In the genomic region with DNA sequence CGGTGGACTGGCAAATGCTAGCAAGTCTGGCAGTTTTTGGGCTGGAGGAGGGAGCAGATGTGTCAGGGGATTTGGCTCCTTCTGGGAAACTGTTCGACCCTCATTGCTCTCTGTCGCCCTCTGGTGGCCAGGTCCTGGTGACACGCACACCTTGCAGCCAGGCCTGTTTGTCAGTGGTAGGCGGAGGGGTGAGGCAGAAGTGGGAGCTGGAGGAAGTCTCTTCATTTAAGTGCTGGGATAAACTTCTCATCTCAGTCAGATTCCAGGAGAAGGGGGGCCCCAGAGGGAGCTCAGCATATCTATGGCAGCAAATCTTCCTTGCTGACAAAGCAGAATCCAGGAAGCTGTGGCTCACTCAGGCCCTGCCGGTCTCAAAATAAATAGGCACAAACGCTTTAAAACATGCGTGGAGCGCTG, we compare ENCODE assay signal across 8 cellular contexts.
DNase-seq lines count a peak whose midpoint lies in the region; ATAC-seq, FAIRE-seq and TF ChIP-seq lines count a peak whose summit lies in the region.

No MANE protein-coding gene starts in this region.

- no peak overlapping the region for H3K4me3 Mint-ChIP-seq in activated T-helper 2 cell treated with anti-CD3 and anti-CD28 coated beads, Interferon-gamma antibody, Interleukin-2, Interleukin-4, amounts not matched to agents 10 μg/mL and 5 μg/mL and 100 μg/mL, durations not matched to agents 14 hours and 24 hours and 36 hours (ENCODE audit: low read depth)

- TF ChIP-seq POLR2A in Peyer's patch (IDR thresholded peaks at IDR 0.05) (no peak), gastroesophageal sphincter (IDR thresholded peaks at IDR 0.05) (no peak)

- H3K36me3 Mint-ChIP-seq in activated T-helper 2 cell treated with anti-CD3 and anti-CD28 coated beads, Interferon-gamma antibody, Interleukin-2, Interleukin-4, amounts not matched to agents 10 μg/mL and 5 μg/mL and 100 μg/mL, durations not matched to agents 14 hours and 24 hours and 36 hours (ENCODE audit: low read depth) = no peaks in the 10 kb centered on the region

- H3K27ac ChIP-seq in Peyer's patch (no peak overlapping the region), gastroesophageal sphincter (no peak overlapping the region), thoracic aorta (no peak overlapping the region)

- H3K4me1 Mint-ChIP-seq in activated T-helper 2 cell treated with anti-CD3 and anti-CD28 coated beads, Interferon-gamma antibody, Interleukin-2, Interleukin-4, amounts not matched to agents 10 μg/mL and 5 μg/mL and 100 μg/mL, durations not matched to agents 14 hours and 24 hours and 36 hours (ENCODE audit: low read depth) = peaks cover 2% of the 10 kb centered on the region

- FAIRE-seq in D721Med (lab: Jason Lieb, UNC) = no peak

- intact Hi-C loops in activated T-helper 2 cell treated with anti-CD3 and anti-CD28 coated beads, Interferon-gamma antibody, Interleukin-2, Interleukin-4, amounts not matched to agents 10 μg/mL and 5 μg/mL and 100 μg/mL, durations not matched to agents 14 hours and 24 hours and 36 hours (cut with micrococcal nuclease) = loop anchor here (1.0 to 10.0 kb wide), 5 partner anchors 251 to 704 kb away; partner anchors contain the start of gene SMIM15

- DNase-seq in D721Med (ENCODE audit: insufficient read length, low spot score) (peak; percentile 34), KG1 (lab: John Stamatoyannopoulos, UW) (peak; percentile 12), Peyer's patch (peak; percentile 79 to 92 (median 88)), omental fat pad (ENCODE audit: low spot score) (peak; percentile 97), thoracic aorta (ENCODE audit: low spot score) (peak; percentile 49)
- DNase-seq in activated T-helper 2 cell treated with anti-CD3 and anti-CD28 coated beads, Interferon-gamma antibody, Interleukin-2, Interleukin-4, amounts not matched to agents 10 μg/mL and 5 μg/mL and 100 μg/mL, durations not matched to agents 14 hours and 24 hours and 36 hours (ENCODE audit: low spot score) = peak; percentile 56

- H3K4me1 ChIP-seq in Peyer's patch (no peaks in the 10 kb centered on the region), gastroesophageal sphincter (peaks cover 0 to 8% (median 0%) of the 10 kb centered on the region in 3 donors), thoracic aorta (ENCODE audit: control insufficient read depth in 1 of 2, low read depth in 2 of 2) (no peaks in the 10 kb centered on the region)

- TF ChIP-seq CTCF in D721Med (IDR thresholded peaks at IDR 0.05; ENCODE audit: insufficient read depth, missing control alignments) = peak; percentile 96
- peak; percentile 68 to 94 (median 86) for TF ChIP-seq CTCF in Peyer's patch (IDR thresholded peaks at IDR 0.05)
- TF ChIP-seq CTCF in gastroesophageal sphincter (IDR thresholded peaks at IDR 0.05) = peak; percentile 86 to 95 (median 90)
- peak in 2 of 3 donors; percentile 22 to 59 for TF ChIP-seq CTCF in omental fat pad (IDR thresholded peaks at IDR 0.05)
- TF ChIP-seq CTCF in thoracic aorta (IDR thresholded peaks at IDR 0.05) = peak; percentile 92

- peaks cover 14% of the 10 kb centered on the region for H3K27me3 Mint-ChIP-seq in activated T-helper 2 cell treated with anti-CD3 and anti-CD28 coated beads, Interferon-gamma antibody, Interleukin-2, Interleukin-4, amounts not matched to agents 10 μg/mL and 5 μg/mL and 100 μg/mL, durations not matched to agents 14 hours and 24 hours and 36 hours (ENCODE audit: low read depth)

- peak; percentile 78 for ATAC-seq in GM21526 (IDR thresholded peaks at IDR 0.05; ENCODE audit: low FRiP score, unreplicated experiment)
- peak; percentile 76 for ATAC-seq in gastroesophageal sphincter
- peak; percentile 90 for ATAC-seq in omental fat pad (ENCODE audit: low FRiP score)
- peak; percentile 48 for ATAC-seq in thoracic aorta (ENCODE audit: insufficient number of reproducible peaks, low FRiP score, low read depth)

- WGBS in gastroesophageal sphincter (ENCODE audit: low coverage in 1 of 2), 2 donors = 27% methylated on average over 7 of the region's 9 CpGs; no CpG with 5 or more reads in 1 of the 2 donors

- TF ChIP-seq EP300 in gastroesophageal sphincter (IDR thresholded peaks at IDR 0.05) = no peak

- H3K9me3 ChIP-seq in Peyer's patch (no peaks in the 10 kb centered on the region), gastroesophageal sphincter (no peaks in the 10 kb centered on the region), thoracic aorta (no peaks in the 10 kb centered on the region)

- no peak overlapping the region for H3K4me3 ChIP-seq in Peyer's patch
- no peak overlapping the region for H3K4me3 ChIP-seq in gastroesophageal sphincter
- H3K4me3 ChIP-seq in thoracic aorta = no peak overlapping the region

- H3K27ac Mint-ChIP-seq in activated T-helper 2 cell treated with anti-CD3 and anti-CD28 coated beads, Interferon-gamma antibody, Interleukin-2, Interleukin-4, amounts not matched to agents 10 μg/mL and 5 μg/mL and 100 μg/mL, durations not matched to agents 14 hours and 24 hours and 36 hours = no peak overlapping the region

- H3K36me3 ChIP-seq in Peyer's patch = no peaks in the 10 kb centered on the region
- no peaks in the 10 kb centered on the region for H3K36me3 ChIP-seq in gastroesophageal sphincter
- no peaks in the 10 kb centered on the region for H3K36me3 ChIP-seq in thoracic aorta

- no peaks in the 10 kb centered on the region for H3K27me3 ChIP-seq in Peyer's patch
- H3K27me3 ChIP-seq in gastroesophageal sphincter = no peaks in the 10 kb centered on the region
- no peaks in the 10 kb centered on the region for H3K27me3 ChIP-seq in thoracic aorta (replicated peaks; ENCODE audit: insufficient read depth)

- no peaks in the 10 kb centered on the region for H3K9me3 Mint-ChIP-seq in activated T-helper 2 cell treated with anti-CD3 and anti-CD28 coated beads, Interferon-gamma antibody, Interleukin-2, Interleukin-4, amounts not matched to agents 10 μg/mL and 5 μg/mL and 100 μg/mL, durations not matched to agents 14 hours and 24 hours and 36 hours

Comparison
In these comparisons a context has a peak if more than half of its experiments do, and no peak if none do; other contexts are left out.
1. DNase-seq: peak in every context shown above with its lines; median percentile 97 in omental fat pad; 88 in Peyer's patch; 56 in activated T-helper 2 cell treated with anti-CD3 and anti-CD28 coated beads, Interferon-gamma antibody, Interleukin-2, Interleukin-4, amounts not matched to agents 10 μg/mL and 5 μg/mL and 100 μg/mL, durations not matched to agents 14 hours and 24 hours and 36 hours; 49 in thoracic aorta; 34 in D721Med; 12 in KG1.
2. CTCF ChIP-seq: peak in every context shown above with its lines; median percentile 96 in D721Med; 92 in thoracic aorta; 90 in gastroesophageal sphincter; 86 in Peyer's patch; 40 in omental fat pad.